8 cellular contexts compared by ENCODE assay signal in the genomic region with DNA sequence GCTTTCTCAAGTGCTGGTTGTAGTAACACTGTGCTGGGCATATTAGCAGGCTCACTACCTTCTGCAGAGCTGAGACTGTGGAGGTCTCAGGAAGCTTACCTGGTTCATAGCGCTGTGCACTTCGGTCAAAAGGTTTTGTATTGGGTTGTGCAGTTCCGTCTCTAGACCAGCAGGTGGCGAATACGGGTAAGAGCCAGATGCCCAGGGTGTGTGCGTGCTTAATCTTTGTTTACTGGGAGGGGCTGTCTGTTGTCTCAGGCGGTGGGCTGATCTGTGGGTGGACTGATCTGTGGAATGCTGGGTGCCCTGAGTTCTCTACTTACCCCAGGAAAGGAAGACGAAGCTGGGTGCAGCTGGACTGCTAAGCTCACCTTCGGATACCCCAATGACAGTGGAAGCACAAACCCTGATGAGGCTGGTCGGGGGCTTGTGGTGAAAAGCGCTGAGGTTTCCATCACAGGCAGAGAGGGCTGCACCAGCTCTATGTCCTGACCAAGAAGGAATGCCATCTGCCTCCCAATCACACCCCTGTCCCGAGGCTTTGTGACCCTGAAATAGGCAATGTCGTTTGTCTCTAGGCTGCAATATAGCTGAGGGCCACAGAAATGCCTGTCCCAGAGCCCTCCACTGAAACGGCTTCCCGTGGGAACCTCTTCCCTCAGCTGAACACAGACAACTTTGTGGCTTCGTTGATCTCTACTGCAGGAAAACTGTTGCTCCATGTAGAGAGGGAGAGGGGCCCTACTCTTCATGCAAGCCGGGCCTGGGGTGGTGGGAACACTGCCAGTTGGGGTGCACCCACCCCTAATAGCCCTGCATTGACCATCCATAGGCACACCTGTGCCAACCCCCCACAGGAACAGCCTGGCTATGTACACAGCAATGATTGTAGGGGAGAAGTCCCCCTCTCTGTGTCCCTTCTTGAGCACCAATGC. TPM values are rescaled to one million over a fixed set of nuclear protein-coding genes. Genes with fewer than 3 reads are reported as not detected.
DNase-seq lines count a peak whose midpoint lies in the region; ATAC-seq and TF ChIP-seq lines count a peak whose summit lies in the region.

No MANE protein-coding gene starts in this region.

- TF ChIP-seq CTCF in dorsolateral prefrontal cortex (IDR thresholded peaks at IDR 0.05 in 54 of 56, conservative IDR thresholded peaks at IDR 0.05 in 2 of 56; ENCODE audit: low read depth in 1 of 56, partially characterized antibody in 56 of 56) (peak; percentile 79 to 97 (median 91)), lung (IDR thresholded peaks at IDR 0.05; ENCODE audit: control extremely low read depth, extremely low read depth) (peak; percentile 86)

- peak; percentile 76 for DNase-seq in AG08396 (ENCODE audit: low spot score)
- DNase-seq in NCI-H526 treated with DMSO at 0.1 percent for 48 hours (lab: John Stamatoyannopoulos, UW), result peak; percentile 90
- DNase-seq in activated CD4-positive, alpha-beta T cell treated with anti-CD3 and anti-CD28 coated beads, Interleukin-2, amount 50 U/mL, for 4 hours, result peak; percentile 58 to 61
- peak; percentile 24 to 70 (median 64) for DNase-seq in dorsolateral prefrontal cortex
- DNase-seq in lung (ENCODE audit: low spot score), result peak; percentile 68
- DNase-seq in stimulated activated CD4-positive, alpha-beta T cell treated with anti-CD3 and anti-CD28 coated beads, TNF-alpha, amount 100 ng/mL, for 4 hours (ENCODE audit: low read depth in 3 of 3), result peak; percentile 26 to 49 (median 37)

- no peaks in the 10 kb centered on the region for H3K36me3 ChIP-seq in lung (ENCODE audit: control insufficient read depth in 2 of 2, insufficient read depth in 2 of 2, low read length in 2 of 2)

- peak overlapping the region in 52 of 59 donors; percentile 3 to 57 (median 34) for H3K4me3 ChIP-seq in dorsolateral prefrontal cortex
- H3K4me3 ChIP-seq in lung, result no peak overlapping the region

- WGBS in lung, 2 donors, result 39 to 46% methylated on average over 17 of the region's 17 CpGs

- H3K27me3 ChIP-seq in dorsolateral prefrontal cortex (no peaks in the 10 kb centered on the region), lung (ENCODE audit: control insufficient read depth, insufficient read depth) (no peaks in the 10 kb centered on the region)

- H3K9me3 ChIP-seq in lung (ENCODE audit: control insufficient read depth in 2 of 2, insufficient read depth in 1 of 2, low read length in 1 of 2), result no peaks in the 10 kb centered on the region

- no peak overlapping the region for H3K27ac ChIP-seq in dorsolateral prefrontal cortex
- peak overlapping the region in 1 of 2 donors; percentile 2 for H3K27ac ChIP-seq in lung (ENCODE audit: low read depth in 1 of 2, low read length in 1 of 2)

- ATAC-seq in GM18870 (IDR thresholded peaks at IDR 0.05; ENCODE audit: unreplicated experiment), result peak; percentile 72
- peak; percentile 79 for ATAC-seq in HG03439 (IDR thresholded peaks at IDR 0.05; ENCODE audit: unreplicated experiment)
- peak; percentile 88 for ATAC-seq in lung (ENCODE audit: insufficient read depth, low FRiP score)

- H3K4me1 ChIP-seq in lung (ENCODE audit: control insufficient read depth in 2 of 2, insufficient read depth in 2 of 2, low read length in 2 of 2), result peaks cover 2 to 5% of the 10 kb centered on the region in 2 donors

- intact Hi-C loops in dorsolateral prefrontal cortex (cut with DNase I), result loop anchor here in 1 of 2 donors (10.0 kb wide), 1 partner anchor 866 kb away; no protein-coding TSS in a partner anchor

RNA-seq across cellular contexts. Expression of a gene that starts 45.9 kb away (rescaled TPM):
- 10 to 100 TPM; 11.0 to 28.9 (median 19.0) TPM for total RNA-seq in dorsolateral prefrontal cortex
- total RNA-seq in lung, result 10 to 100 TPM in 1 of 2 donors, 1 to 10 TPM in 1; 6.6 to 19.9 TPM
- polyA plus RNA-seq in lung, result 1 to 10 TPM; 1.4 to 2.3 TPM

Comparison
In these comparisons a context has a peak if more than half of its experiments do, and no peak if none do; other contexts are left out.
1. DNase-seq: peak in every context shown above with its lines; median percentile 90 in NCI-H526 treated with DMSO at 0.1 percent for 48 hours; 76 in AG08396; 68 in lung; 64 in dorsolateral prefrontal cortex; 60 in activated CD4-positive, alpha-beta T cell treated with anti-CD3 and anti-CD28 coated beads, Interleukin-2, amount 50 U/mL, for 4 hours; 37 in stimulated activated CD4-positive, alpha-beta T cell treated with anti-CD3 and anti-CD28 coated beads, TNF-alpha, amount 100 ng/mL, for 4 hours.